In genomic region chr11:22703040-22703439, GRCh38 we compare ENCODE assay signal across 1 cellular context.
TF ChIP-seq lines count a peak whose summit lies in the region.

No MANE protein-coding gene starts in this region.

TF ChIP-seq in HepG2, 621 proteins besides CTCF, POLR2A, EP300 and RAD21 (continued from another document and continues in another):
- no peak for TF ChIP-seq NBN (conservative IDR thresholded peaks at IDR 0.05)
- TF ChIP-seq XBP1 (CRISPR knock-in tag; IDR thresholded peaks at IDR 0.05), result 0 out of 2 replicates have a peak, but pooled peaks have one; percentile 30
- TF ChIP-seq, protein P1, sequence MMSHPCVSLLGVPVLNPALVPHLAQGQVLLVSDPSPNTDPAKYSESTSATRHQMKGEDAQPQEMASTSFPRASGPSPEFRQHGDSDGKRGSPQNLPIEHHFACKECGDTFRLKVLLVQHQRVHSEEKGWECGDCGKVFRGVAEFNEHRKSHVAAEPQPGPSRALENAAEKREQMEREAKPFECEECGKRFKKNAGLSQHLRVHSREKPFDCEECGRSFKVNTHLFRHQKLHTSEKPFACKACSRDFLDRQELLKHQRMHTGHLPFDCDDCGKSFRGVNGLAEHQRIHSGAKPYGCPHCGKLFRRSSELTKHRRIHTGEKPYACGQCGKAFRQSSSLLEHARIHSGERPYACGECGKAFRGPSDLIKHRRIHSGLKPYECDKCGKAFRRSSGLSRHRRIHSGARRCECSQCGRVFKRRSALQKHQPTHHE (CRISPR knock-in tag; IDR thresholded peaks at IDR 0.05; ENCODE audit: borderline replicate concordance), result no peak
- no peak for TF ChIP-seq BORCS8-MEF2B (CRISPR knock-in tag; IDR thresholded peaks at IDR 0.05)
- TF ChIP-seq ERF (CRISPR knock-in tag; IDR thresholded peaks at IDR 0.05), result 0 out of 2 replicates have a peak, but pooled peaks have one; percentile 17
- no peak for TF ChIP-seq ZNF703 (CRISPR knock-in tag; IDR thresholded peaks at IDR 0.05; ENCODE audit: borderline replicate concordance)
- TF ChIP-seq CEBPG (CRISPR knock-in tag; IDR thresholded peaks at IDR 0.05), result peak; percentile 16; the same call in 1 of the 2 replicates
- TF ChIP-seq ZNF230 (CRISPR knock-in tag; IDR thresholded peaks at IDR 0.05), result no peak
- no peak for TF ChIP-seq RBFOX2 (IDR thresholded peaks at IDR 0.05; ENCODE audit: low read depth, low read length)
- peak; percentile 17; the same call in 1 of the 2 replicates for TF ChIP-seq KMT2B (CRISPR knock-in tag; IDR thresholded peaks at IDR 0.05)
- no peak for TF ChIP-seq MZF1 (CRISPR knock-in tag; IDR thresholded peaks at IDR 0.05; ENCODE audit: borderline replicate concordance)
- no peak for TF ChIP-seq ZFYVE20 (CRISPR knock-in tag; IDR thresholded peaks at IDR 0.05; ENCODE audit: borderline replicate concordance, low read depth)
- TF ChIP-seq ZNF772 (CRISPR knock-in tag; IDR thresholded peaks at IDR 0.05), result no peak
- no peak for TF ChIP-seq SP4 (CRISPR knock-in tag; IDR thresholded peaks at IDR 0.05)
- no peak for TF ChIP-seq ZNF367 (CRISPR knock-in tag; IDR thresholded peaks at IDR 0.05; ENCODE audit: borderline replicate concordance)
- no peak for TF ChIP-seq CENPX (CRISPR knock-in tag; IDR thresholded peaks at IDR 0.05)
- no peak for TF ChIP-seq POLR2AphosphoS2 (IDR thresholded peaks at IDR 0.05; ENCODE audit: low read depth, low read length)
- no peak for TF ChIP-seq BHLHE40 (IDR thresholded peaks at IDR 0.05; ENCODE audit: low read length)
- TF ChIP-seq FOXP4 (CRISPR knock-in tag; IDR thresholded peaks at IDR 0.05), result 0 out of 2 replicates have a peak, but pooled peaks have one; percentile 48
- TF ChIP-seq, protein P2, sequence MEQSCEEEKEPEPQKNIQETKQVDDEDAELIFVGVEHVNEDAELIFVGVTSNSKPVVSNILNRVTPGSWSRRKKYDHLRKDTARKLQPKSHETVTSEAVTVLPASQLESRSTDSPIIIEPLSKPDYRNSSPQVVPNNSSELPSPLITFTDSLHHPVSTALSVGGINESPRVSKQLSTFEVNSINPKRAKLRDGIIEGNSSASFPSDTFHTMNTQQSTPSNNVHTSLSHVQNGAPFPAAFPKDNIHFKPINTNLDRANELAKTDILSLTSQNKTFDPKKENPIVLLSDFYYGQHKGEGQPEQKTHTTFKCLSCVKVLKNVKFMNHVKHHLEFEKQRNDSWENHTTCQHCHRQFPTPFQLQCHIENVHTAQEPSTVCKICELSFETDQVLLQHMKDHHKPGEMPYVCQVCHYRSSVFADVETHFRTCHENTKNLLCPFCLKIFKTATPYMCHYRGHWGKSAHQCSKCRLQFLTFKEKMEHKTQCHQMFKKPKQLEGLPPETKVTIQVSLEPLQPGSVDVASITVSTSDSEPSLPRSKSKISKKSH (CRISPR knock-in tag; IDR thresholded peaks at IDR 0.05; ENCODE audit: borderline replicate concordance), result no peak
- no peak for TF ChIP-seq ZNF781 (CRISPR knock-in tag; IDR thresholded peaks at IDR 0.05; ENCODE audit: borderline replicate concordance, not compliant biosample characterization)
- 0 out of 2 replicates have a peak, but pooled peaks have one; percentile 37 for TF ChIP-seq POGZ (CRISPR knock-in tag; IDR thresholded peaks at IDR 0.05)
- no peak for TF ChIP-seq ZNF10 (CRISPR knock-in tag; IDR thresholded peaks at IDR 0.05; ENCODE audit: borderline replicate concordance, low read depth)
- TF ChIP-seq, protein P3, sequence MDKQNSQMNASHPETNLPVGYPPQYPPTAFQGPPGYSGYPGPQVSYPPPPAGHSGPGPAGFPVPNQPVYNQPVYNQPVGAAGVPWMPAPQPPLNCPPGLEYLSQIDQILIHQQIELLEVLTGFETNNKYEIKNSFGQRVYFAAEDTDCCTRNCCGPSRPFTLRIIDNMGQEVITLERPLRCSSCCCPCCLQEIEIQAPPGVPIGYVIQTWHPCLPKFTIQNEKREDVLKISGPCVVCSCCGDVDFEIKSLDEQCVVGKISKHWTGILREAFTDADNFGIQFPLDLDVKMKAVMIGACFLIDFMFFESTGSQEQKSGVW (CRISPR knock-in tag; IDR thresholded peaks at IDR 0.05; ENCODE audit: borderline replicate concordance), result no peak
- TF ChIP-seq FOXK1 (CRISPR knock-in tag; IDR thresholded peaks at IDR 0.05; ENCODE audit: borderline replicate concordance, low read depth), result peak; percentile 39; the same call in 1 of the 2 replicates
- TF ChIP-seq RARG (CRISPR knock-in tag; IDR thresholded peaks at IDR 0.05; ENCODE audit: low read depth), result no peak
- no peak for TF ChIP-seq RFX5 (IDR thresholded peaks at IDR 0.05; ENCODE audit: low read depth, low read length)
- no peak for TF ChIP-seq ZNF333 (CRISPR knock-in tag; IDR thresholded peaks at IDR 0.05; ENCODE audit: borderline replicate concordance)
- peak; percentile 98 for TF ChIP-seq ATF2 (CRISPR knock-in tag; IDR thresholded peaks at IDR 0.05)
- TF ChIP-seq ZBTB7A (CRISPR knock-in tag; IDR thresholded peaks at IDR 0.05), result no peak
- 0 out of 2 replicates have a peak, but pooled peaks have one; percentile 5 for TF ChIP-seq SMC3 (IDR thresholded peaks at IDR 0.05; ENCODE audit: low read length)
- TF ChIP-seq SPEN (CRISPR knock-in tag; IDR thresholded peaks at IDR 0.05; ENCODE audit: low read depth), result no peak
- no peak for TF ChIP-seq EZH2 (conservative IDR thresholded peaks at IDR 0.05; ENCODE audit: low read depth, low read length)
- TF ChIP-seq, protein P4, sequence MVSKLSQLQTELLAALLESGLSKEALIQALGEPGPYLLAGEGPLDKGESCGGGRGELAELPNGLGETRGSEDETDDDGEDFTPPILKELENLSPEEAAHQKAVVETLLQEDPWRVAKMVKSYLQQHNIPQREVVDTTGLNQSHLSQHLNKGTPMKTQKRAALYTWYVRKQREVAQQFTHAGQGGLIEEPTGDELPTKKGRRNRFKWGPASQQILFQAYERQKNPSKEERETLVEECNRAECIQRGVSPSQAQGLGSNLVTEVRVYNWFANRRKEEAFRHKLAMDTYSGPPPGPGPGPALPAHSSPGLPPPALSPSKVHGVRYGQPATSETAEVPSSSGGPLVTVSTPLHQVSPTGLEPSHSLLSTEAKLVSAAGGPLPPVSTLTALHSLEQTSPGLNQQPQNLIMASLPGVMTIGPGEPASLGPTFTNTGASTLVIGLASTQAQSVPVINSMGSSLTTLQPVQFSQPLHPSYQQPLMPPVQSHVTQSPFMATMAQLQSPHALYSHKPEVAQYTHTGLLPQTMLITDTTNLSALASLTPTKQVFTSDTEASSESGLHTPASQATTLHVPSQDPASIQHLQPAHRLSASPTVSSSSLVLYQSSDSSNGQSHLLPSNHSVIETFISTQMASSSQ (IDR thresholded peaks at IDR 0.05; ENCODE audit: low read depth), result peak; percentile 25; the same call in 1 of the 2 replicates
- TF ChIP-seq, protein P4 (CRISPR knock-in tag; IDR thresholded peaks at IDR 0.05; ENCODE audit: borderline replicate concordance), result no peak
- no peak for TF ChIP-seq NR2F2 (IDR thresholded peaks at IDR 0.05; ENCODE audit: borderline replicate concordance, low read depth)
- TF ChIP-seq HMG20A (CRISPR knock-in tag; IDR thresholded peaks at IDR 0.05; ENCODE audit: borderline replicate concordance), result peak; percentile 66; the same call in 1 of the 2 replicates
- no peak for TF ChIP-seq ONECUT2 (CRISPR knock-in tag; IDR thresholded peaks at IDR 0.05)
- TF ChIP-seq ETV5 (CRISPR knock-in tag; IDR thresholded peaks at IDR 0.05; ENCODE audit: borderline replicate concordance), result peak; percentile 18; the same call in 1 of the 2 replicates
- no peak for TF ChIP-seq ASH2L (IDR thresholded peaks at IDR 0.05; ENCODE audit: insufficient read length, low read depth, low read length)
- TF ChIP-seq, protein P5, sequence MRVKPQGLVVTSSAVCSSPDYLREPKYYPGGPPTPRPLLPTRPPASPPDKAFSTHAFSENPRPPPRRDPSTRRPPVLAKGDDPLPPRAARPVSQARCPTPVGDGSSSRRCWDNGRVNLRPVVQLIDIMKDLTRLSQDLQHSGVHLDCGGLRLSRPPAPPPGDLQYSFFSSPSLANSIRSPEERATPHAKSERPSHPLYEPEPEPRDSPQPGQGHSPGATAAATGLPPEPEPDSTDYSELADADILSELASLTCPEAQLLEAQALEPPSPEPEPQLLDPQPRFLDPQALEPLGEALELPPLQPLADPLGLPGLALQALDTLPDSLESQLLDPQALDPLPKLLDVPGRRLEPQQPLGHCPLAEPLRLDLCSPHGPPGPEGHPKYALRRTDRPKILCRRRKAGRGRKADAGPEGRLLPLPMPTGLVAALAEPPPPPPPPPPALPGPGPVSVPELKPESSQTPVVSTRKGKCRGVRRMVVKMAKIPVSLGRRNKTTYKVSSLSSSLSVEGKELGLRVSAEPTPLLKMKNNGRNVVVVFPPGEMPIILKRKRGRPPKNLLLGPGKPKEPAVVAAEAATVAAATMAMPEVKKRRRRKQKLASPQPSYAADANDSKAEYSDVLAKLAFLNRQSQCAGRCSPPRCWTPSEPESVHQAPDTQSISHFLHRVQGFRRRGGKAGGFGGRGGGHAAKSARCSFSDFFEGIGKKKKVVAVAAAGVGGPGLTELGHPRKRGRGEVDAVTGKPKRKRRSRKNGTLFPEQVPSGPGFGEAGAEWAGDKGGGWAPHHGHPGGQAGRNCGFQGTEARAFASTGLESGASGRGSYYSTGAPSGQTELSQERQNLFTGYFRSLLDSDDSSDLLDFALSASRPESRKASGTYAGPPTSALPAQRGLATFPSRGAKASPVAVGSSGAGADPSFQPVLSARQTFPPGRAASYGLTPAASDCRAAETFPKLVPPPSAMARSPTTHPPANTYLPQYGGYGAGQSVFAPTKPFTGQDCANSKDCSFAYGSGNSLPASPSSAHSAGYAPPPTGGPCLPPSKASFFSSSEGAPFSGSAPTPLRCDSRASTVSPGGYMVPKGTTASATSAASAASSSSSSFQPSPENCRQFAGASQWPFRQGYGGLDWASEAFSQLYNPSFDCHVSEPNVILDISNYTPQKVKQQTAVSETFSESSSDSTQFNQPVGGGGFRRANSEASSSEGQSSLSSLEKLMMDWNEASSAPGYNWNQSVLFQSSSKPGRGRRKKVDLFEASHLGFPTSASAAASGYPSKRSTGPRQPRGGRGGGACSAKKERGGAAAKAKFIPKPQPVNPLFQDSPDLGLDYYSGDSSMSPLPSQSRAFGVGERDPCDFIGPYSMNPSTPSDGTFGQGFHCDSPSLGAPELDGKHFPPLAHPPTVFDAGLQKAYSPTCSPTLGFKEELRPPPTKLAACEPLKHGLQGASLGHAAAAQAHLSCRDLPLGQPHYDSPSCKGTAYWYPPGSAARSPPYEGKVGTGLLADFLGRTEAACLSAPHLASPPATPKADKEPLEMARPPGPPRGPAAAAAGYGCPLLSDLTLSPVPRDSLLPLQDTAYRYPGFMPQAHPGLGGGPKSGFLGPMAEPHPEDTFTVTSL (CRISPR knock-in tag; IDR thresholded peaks at IDR 0.05; ENCODE audit: borderline replicate concordance), result peak; percentile 38; the same call in 1 of the 2 replicates
- no peak for TF ChIP-seq GATAD1 (CRISPR knock-in tag; IDR thresholded peaks at IDR 0.05)
- peak; percentile 76 for TF ChIP-seq CREB1 (IDR thresholded peaks at IDR 0.05)
- TF ChIP-seq CREB1 (CRISPR knock-in tag; IDR thresholded peaks at IDR 0.05), result peak; percentile 33; the same call in 1 of the 2 replicates
- no peak for TF ChIP-seq DPF2 (CRISPR knock-in tag; IDR thresholded peaks at IDR 0.05; ENCODE audit: borderline replicate concordance, low read depth)
- 0 out of 2 replicates have a peak, but pooled peaks have one; percentile 17 for TF ChIP-seq MED1 (CRISPR knock-in tag; IDR thresholded peaks at IDR 0.05)
- TF ChIP-seq ZNF253 (CRISPR knock-in tag; IDR thresholded peaks at IDR 0.05; ENCODE audit: borderline replicate concordance), result no peak
- TF ChIP-seq THAP11 (CRISPR knock-in tag; IDR thresholded peaks at IDR 0.05), result peak; percentile 28; the same call in 1 of the 2 replicates
- TF ChIP-seq HOMEZ (CRISPR knock-in tag; IDR thresholded peaks at IDR 0.05; ENCODE audit: low read depth), result peak; percentile 79
